In the genomic region with DNA sequence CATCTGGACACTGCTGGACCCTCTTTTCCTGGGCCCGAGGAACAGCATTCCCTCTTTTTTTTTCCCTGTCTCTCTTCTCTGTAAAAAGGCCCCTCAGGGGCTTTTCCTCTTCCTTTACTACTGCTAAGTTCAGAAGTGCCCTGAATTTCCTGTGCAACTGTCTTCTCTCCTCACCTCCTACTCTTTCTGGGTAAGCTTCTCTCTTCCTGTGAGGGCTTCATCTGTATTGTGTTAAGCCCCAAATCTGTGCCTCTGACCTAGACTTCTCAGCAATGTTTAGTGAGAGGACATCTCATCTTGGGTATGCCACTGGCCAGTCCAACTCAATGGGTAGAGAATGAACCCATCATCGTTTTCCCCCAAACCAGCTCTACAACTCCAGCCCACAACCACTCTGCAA, we compare ENCODE assay signal across 1 cellular context.
TF ChIP-seq lines count a peak whose summit lies in the region.

No MANE protein-coding gene starts in this region.

TF ChIP-seq in HepG2, 621 proteins besides CTCF, POLR2A, EP300 and RAD21 (continued from another document):
- TF ChIP-seq, protein P1, sequence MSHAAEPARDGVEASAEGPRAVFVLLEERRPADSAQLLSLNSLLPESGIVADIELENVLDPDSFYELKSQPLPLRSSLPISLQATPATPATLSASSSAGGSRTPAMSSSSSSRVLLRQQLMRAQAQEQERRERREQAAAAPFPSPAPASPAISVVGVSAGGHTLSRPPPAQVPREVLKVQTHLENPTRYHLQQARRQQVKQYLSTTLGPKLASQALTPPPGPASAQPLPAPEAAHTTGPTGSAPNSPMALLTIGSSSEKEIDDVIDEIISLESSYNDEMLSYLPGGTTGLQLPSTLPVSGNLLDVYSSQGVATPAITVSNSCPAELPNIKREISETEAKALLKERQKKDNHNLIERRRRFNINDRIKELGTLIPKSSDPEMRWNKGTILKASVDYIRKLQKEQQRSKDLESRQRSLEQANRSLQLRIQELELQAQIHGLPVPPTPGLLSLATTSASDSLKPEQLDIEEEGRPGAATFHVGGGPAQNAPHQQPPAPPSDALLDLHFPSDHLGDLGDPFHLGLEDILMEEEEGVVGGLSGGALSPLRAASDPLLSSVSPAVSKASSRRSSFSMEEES (CRISPR knock-in tag; IDR thresholded peaks at IDR 0.05) = no peak
- TF ChIP-seq, protein P2, sequence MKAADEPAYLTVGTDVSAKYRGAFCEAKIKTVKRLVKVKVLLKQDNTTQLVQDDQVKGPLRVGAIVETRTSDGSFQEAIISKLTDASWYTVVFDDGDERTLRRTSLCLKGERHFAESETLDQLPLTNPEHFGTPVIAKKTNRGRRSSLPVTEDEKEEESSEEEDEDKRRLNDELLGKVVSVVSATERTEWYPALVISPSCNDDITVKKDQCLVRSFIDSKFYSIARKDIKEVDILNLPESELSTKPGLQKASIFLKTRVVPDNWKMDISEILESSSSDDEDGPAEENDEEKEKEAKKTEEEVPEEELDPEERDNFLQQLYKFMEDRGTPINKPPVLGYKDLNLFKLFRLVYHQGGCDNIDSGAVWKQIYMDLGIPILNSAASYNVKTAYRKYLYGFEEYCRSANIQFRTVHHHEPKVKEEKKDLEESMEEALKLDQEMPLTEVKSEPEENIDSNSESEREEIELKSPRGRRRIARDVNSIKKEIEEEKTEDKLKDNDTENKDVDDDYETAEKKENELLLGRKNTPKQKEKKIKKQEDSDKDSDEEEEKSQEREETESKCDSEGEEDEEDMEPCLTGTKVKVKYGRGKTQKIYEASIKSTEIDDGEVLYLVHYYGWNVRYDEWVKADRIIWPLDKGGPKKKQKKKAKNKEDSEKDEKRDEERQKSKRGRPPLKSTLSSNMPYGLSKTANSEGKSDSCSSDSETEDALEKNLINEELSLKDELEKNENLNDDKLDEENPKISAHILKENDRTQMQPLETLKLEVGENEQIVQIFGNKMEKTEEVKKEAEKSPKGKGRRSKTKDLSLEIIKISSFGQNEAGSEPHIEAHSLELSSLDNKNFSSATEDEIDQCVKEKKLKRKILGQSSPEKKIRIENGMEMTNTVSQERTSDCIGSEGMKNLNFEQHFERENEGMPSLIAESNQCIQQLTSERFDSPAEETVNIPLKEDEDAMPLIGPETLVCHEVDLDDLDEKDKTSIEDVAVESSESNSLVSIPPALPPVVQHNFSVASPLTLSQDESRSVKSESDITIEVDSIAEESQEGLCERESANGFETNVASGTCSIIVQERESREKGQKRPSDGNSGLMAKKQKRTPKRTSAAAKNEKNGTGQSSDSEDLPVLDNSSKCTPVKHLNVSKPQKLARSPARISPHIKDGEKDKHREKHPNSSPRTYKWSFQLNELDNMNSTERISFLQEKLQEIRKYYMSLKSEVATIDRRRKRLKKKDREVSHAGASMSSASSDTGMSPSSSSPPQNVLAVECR (CRISPR knock-in tag; IDR thresholded peaks at IDR 0.05; ENCODE audit: borderline replicate concordance) = no peak
- no peak for TF ChIP-seq ZNF235 (CRISPR knock-in tag; IDR thresholded peaks at IDR 0.05; ENCODE audit: borderline replicate concordance)
